10 cellular contexts compared by ENCODE assay signal in the genomic region with DNA sequence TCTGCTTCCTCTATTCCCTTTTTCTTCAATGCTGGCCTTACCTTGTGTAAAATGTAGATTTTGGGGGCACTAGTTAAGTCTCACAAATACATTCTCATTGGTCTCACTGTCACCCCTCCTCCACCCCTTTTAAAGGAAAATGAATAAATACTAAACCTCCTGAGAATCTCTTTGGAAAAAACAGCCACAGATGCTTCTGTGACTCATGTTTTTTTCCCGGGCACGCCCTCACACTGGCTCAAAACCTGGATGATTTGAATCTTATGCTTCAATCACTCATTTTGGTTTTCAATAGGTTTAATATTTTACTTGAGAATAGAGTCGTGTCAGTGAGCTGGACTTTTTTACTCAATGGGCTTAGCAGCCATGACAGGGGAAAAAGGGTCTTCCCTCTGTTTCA.
DNase-seq lines count a peak whose midpoint lies in the region; ATAC-seq, FAIRE-seq and TF ChIP-seq lines count a peak whose summit lies in the region.
"Had no signal": no experiment of that assay in that cellular context is flagged by ENCODE, and none has a peak within 500 bp of the region (broad histone marks: within the 10 kb centered on the region; RNA-seq: fewer than 3 reads in every experiment).

No MANE protein-coding gene starts in this region.

- no peak overlapping the region for H3K4me3 ChIP-seq in lower lobe of right lung

- H3K36me3 ChIP-seq in lower lobe of right lung, result no peaks in the 10 kb centered on the region

- H3K27ac Mint-ChIP-seq in stimulated activated naive CD8-positive, alpha-beta T cell treated with anti-CD3 and anti-CD28 coated beads, Interleukin-15, Interleukin-2, amounts not matched to agents 100 ng/mL and 50 ng/mL, for 24 hours, result peak overlapping the region; percentile 76
- H3K27ac Mint-ChIP-seq in central memory CD8-positive, alpha-beta T cell (ENCODE audit: low read depth), result peak overlapping the region; percentile 30

- peak overlapping the region; percentile 12 for H3K4me3 Mint-ChIP-seq in stimulated activated naive CD8-positive, alpha-beta T cell treated with anti-CD3 and anti-CD28 coated beads, Interleukin-15, Interleukin-2, amounts not matched to agents 100 ng/mL and 50 ng/mL, for 24 hours
- H3K4me3 Mint-ChIP-seq in central memory CD8-positive, alpha-beta T cell, result no peak overlapping the region

- H3K27ac ChIP-seq in lower lobe of right lung, result peak overlapping the region; percentile 83

- no peak for DNase-seq in stimulated activated naive CD8-positive, alpha-beta T cell treated with anti-CD3 and anti-CD28 coated beads, Interleukin-15, Interleukin-2, amounts not matched to agents 100 U/mL and 50 U/mL, for 24 hours
- no peak for DNase-seq in central memory CD8-positive, alpha-beta T cell (ENCODE audit: low spot score in 2 of 2)
- DNase-seq in lower lobe of right lung (no peak), GM10266 (ENCODE audit: extremely low spot score) (no peak), SHP77 (lab: John Stamatoyannopoulos, UW) (no peak), T-helper 9 cell (no peak), D721Med (ENCODE audit: insufficient read length, low spot score) (no peak)
- DNase-seq: activated CD4-positive, alpha-beta T cell treated with anti-CD3 and anti-CD28 coated beads for 4 hours; NCI-H1092 treated with DMSO at 0.1 percent for 48 hours had no signal

- H3K27me3 Mint-ChIP-seq in stimulated activated naive CD8-positive, alpha-beta T cell treated with anti-CD3 and anti-CD28 coated beads, Interleukin-15, Interleukin-2, amounts not matched to agents 100 ng/mL and 50 ng/mL, for 24 hours, result no peaks in the 10 kb centered on the region
- H3K27me3 Mint-ChIP-seq in central memory CD8-positive, alpha-beta T cell, result no peaks in the 10 kb centered on the region

- no peak for FAIRE-seq in D721Med (lab: Jason Lieb, UNC)

- ATAC-seq in stimulated activated naive CD8-positive, alpha-beta T cell treated with anti-CD3 and anti-CD28 coated beads, Interleukin-15, Interleukin-2, amounts not matched to agents 100 U/mL and 50 U/mL, for 24 hours, result no peak
- ATAC-seq in central memory CD8-positive, alpha-beta T cell (replicated peaks; ENCODE audit: extremely low read depth, poor library complexity, severe bottlenecking), result no peak
- no peak for ATAC-seq in lower lobe of right lung

- H3K36me3 Mint-ChIP-seq in stimulated activated naive CD8-positive, alpha-beta T cell treated with anti-CD3 and anti-CD28 coated beads, Interleukin-15, Interleukin-2, amounts not matched to agents 100 ng/mL and 50 ng/mL, for 24 hours (ENCODE audit: low read depth), result no peaks in the 10 kb centered on the region
- H3K36me3 Mint-ChIP-seq in central memory CD8-positive, alpha-beta T cell (ENCODE audit: insufficient read depth), result peaks cover 3% of the 10 kb centered on the region

- H3K27me3 ChIP-seq in lower lobe of right lung (ENCODE audit: low read depth), result no peaks in the 10 kb centered on the region

- peaks cover 66% of the 10 kb centered on the region for H3K4me1 Mint-ChIP-seq in stimulated activated naive CD8-positive, alpha-beta T cell treated with anti-CD3 and anti-CD28 coated beads, Interleukin-15, Interleukin-2, amounts not matched to agents 100 ng/mL and 50 ng/mL, for 24 hours (ENCODE audit: low read depth)
- peaks cover 18% of the 10 kb centered on the region for H3K4me1 Mint-ChIP-seq in central memory CD8-positive, alpha-beta T cell

- no peaks in the 10 kb centered on the region for H3K9me3 ChIP-seq in lower lobe of right lung

- H3K4me1 ChIP-seq in lower lobe of right lung, result peaks cover 36% of the 10 kb centered on the region

- intact Hi-C loops in lower lobe of right lung (cut with DNase I), result no loop called here

- no peak for TF ChIP-seq CTCF in lower lobe of right lung (IDR thresholded peaks at IDR 0.05)
- TF ChIP-seq CTCF in GM10266 (IDR thresholded peaks at IDR 0.05; ENCODE audit: control insufficient read depth, insufficient read depth, low read depth, missing control alignments), result no peak
- no peak for TF ChIP-seq CTCF in D721Med (IDR thresholded peaks at IDR 0.05; ENCODE audit: insufficient read depth, missing control alignments)

- no peaks in the 10 kb centered on the region for H3K9me3 Mint-ChIP-seq in stimulated activated naive CD8-positive, alpha-beta T cell treated with anti-CD3 and anti-CD28 coated beads, Interleukin-15, Interleukin-2, amounts not matched to agents 100 ng/mL and 50 ng/mL, for 24 hours
- no peaks in the 10 kb centered on the region for H3K9me3 Mint-ChIP-seq in central memory CD8-positive, alpha-beta T cell
